In genomic region chr5:97124335-97124734, GRCh38 we compare ENCODE assay signal across 26 cellular contexts. TPM values are rescaled to one million over a fixed set of nuclear protein-coding genes. Genes with fewer than 3 reads are reported as not detected.
"Had no signal": no experiment of that assay in that cellular context is flagged by ENCODE, and none has a peak within 500 bp of the region (broad histone marks: within the 10 kb centered on the region; RNA-seq: fewer than 3 reads in every experiment).

No MANE protein-coding gene starts in this region.

- H3K4me3 ChIP-seq: esophagus squamous epithelium, gastroesophageal sphincter, heart left ventricle, left ventricle myocardium inferior, right atrium auricular region, thyroid gland, upper lobe of right lung had no signal

- H3K4me1 Mint-ChIP-seq: activated naive CD4-positive, alpha-beta T cell treated with anti-CD3 and anti-CD28 coated beads, Interleukin-2, amount 50 U/mL, for 24 hours; brain; T-cell had no signal

- H3K36me3 Mint-ChIP-seq: activated naive CD4-positive, alpha-beta T cell treated with anti-CD3 and anti-CD28 coated beads, Interleukin-2, amount 50 U/mL, for 24 hours; natural killer cell treated with Interleukin-12 subunit alpha and Interleukin-12 subunit beta and Interleukin-15 and Interleukin-18, amount 100 ng/mL, for 72 hours; T-cell had no signal

- H3K9me3 ChIP-seq: esophagus squamous epithelium, gastroesophageal sphincter, heart left ventricle, left ventricle myocardium inferior, right atrium auricular region, thyroid gland, upper lobe of right lung had no signal

- H3K27ac Mint-ChIP-seq: activated naive CD4-positive, alpha-beta T cell treated with anti-CD3 and anti-CD28 coated beads, Interleukin-2, amount 50 U/mL, for 24 hours; natural killer cell treated with Interleukin-12 subunit alpha and Interleukin-12 subunit beta and Interleukin-15 and Interleukin-18, amount 100 ng/mL, for 72 hours; progenitor cell of endocrine pancreas; T-cell; T-helper 2 cell treated with Interferon-gamma antibody and Interleukin-4, amounts not matched to agents 5 μg/mL and 100 μg/mL, for 36 hours had no signal

- H3K27ac ChIP-seq: esophagus squamous epithelium, gastroesophageal sphincter, heart left ventricle, left ventricle myocardium inferior, right atrium auricular region, thyroid gland, upper lobe of right lung, WERI-Rb-1 had no signal

- ATAC-seq: gastroesophageal sphincter; heart left ventricle; natural killer cell treated with Interleukin-12 subunit alpha and Interleukin-12 subunit beta and Interleukin-15 and Interleukin-18, amount 100 ng/mL, for 72 hours; stimulated activated naive CD8-positive, alpha-beta T cell treated with anti-CD3 and anti-CD28 coated beads, Interleukin-15, Interleukin-2, amounts not matched to agents 100 U/mL and 50 U/mL, for 24 hours; T-cell; upper lobe of right lung had no signal

- H3K4me3 Mint-ChIP-seq: activated naive CD4-positive, alpha-beta T cell treated with anti-CD3 and anti-CD28 coated beads, Interleukin-2, amount 50 U/mL, for 24 hours; brain; natural killer cell treated with Interleukin-12 subunit alpha and Interleukin-12 subunit beta and Interleukin-15 and Interleukin-18, amount 100 ng/mL, for 72 hours; T-cell; T-helper 2 cell treated with Interferon-gamma antibody and Interleukin-4, amounts not matched to agents 5 μg/mL and 100 μg/mL, for 36 hours had no signal

- H3K27me3 Mint-ChIP-seq: brain had no signal

- H3K27me3 ChIP-seq: gastroesophageal sphincter, heart left ventricle, right atrium auricular region, thyroid gland, upper lobe of right lung had no signal

- DNase-seq: activated gamma-delta T cell treated with Interleukin-2 at 50 U/mL for 16 hours; activated T-cell treated with anti-CD3 and anti-CD28 coated beads, Interleukin-2, amount 50 U/mL, for 1 hour; anterior cingulate cortex; central memory CD4-positive, alpha-beta T cell; dermis blood vessel endothelial cell; effector CD8-positive, alpha-beta T cell; esophagus squamous epithelium; heart left ventricle; kidney glomerular epithelial cell; left ventricle myocardium inferior; stimulated activated CD4-positive, alpha-beta T cell treated with anti-CD3 and anti-CD28 coated beads, Interleukin-12 subunit alpha, Interleukin-12 subunit beta, amount 100 ng/mL, for 4 hours; stimulated activated CD4-positive, alpha-beta T cell treated with anti-CD3 and anti-CD28 coated beads, Interleukin-4, amount 100 ng/mL, for 4 hours; stimulated activated naive CD8-positive, alpha-beta T cell treated with anti-CD3 and anti-CD28 coated beads, Interleukin-15, Interleukin-2, amounts not matched to agents 100 U/mL and 50 U/mL, for 24 hours; T-cell; thyroid gland; upper lobe of right lung; WERI-Rb-1 had no signal

- H3K36me3 ChIP-seq: esophagus squamous epithelium, gastroesophageal sphincter, heart left ventricle, left ventricle myocardium inferior, right atrium auricular region, thyroid gland, upper lobe of right lung, WERI-Rb-1 had no signal

- H3K9me3 Mint-ChIP-seq: activated naive CD4-positive, alpha-beta T cell treated with anti-CD3 and anti-CD28 coated beads, Interleukin-2, amount 50 U/mL, for 24 hours; brain; natural killer cell treated with Interleukin-12 subunit alpha and Interleukin-12 subunit beta and Interleukin-15 and Interleukin-18, amount 100 ng/mL, for 72 hours; T-cell; T-helper 2 cell treated with Interferon-gamma antibody and Interleukin-4, amounts not matched to agents 5 μg/mL and 100 μg/mL, for 36 hours had no signal

- H3K4me1 ChIP-seq: esophagus squamous epithelium, gastroesophageal sphincter, thyroid gland, upper lobe of right lung had no signal

RNA-seq across cellular contexts. Expression of gene LIX1, which starts 18.1 kb away (rescaled TPM):
- total RNA-seq: dermis blood vessel endothelial cell; esophagus squamous epithelium; left ventricle myocardium inferior; lung microvascular endothelial cell; natural killer cell treated with Interleukin-12 subunit alpha and Interleukin-12 subunit beta and Interleukin-15 and Interleukin-18, amount 100 ng/mL, for 72 hours; right atrium auricular region; subcutaneous adipose tissue; T-cell; upper lobe of right lung had no signal
- polyA plus RNA-seq: heart left ventricle had no signal
